In the genomic region with DNA sequence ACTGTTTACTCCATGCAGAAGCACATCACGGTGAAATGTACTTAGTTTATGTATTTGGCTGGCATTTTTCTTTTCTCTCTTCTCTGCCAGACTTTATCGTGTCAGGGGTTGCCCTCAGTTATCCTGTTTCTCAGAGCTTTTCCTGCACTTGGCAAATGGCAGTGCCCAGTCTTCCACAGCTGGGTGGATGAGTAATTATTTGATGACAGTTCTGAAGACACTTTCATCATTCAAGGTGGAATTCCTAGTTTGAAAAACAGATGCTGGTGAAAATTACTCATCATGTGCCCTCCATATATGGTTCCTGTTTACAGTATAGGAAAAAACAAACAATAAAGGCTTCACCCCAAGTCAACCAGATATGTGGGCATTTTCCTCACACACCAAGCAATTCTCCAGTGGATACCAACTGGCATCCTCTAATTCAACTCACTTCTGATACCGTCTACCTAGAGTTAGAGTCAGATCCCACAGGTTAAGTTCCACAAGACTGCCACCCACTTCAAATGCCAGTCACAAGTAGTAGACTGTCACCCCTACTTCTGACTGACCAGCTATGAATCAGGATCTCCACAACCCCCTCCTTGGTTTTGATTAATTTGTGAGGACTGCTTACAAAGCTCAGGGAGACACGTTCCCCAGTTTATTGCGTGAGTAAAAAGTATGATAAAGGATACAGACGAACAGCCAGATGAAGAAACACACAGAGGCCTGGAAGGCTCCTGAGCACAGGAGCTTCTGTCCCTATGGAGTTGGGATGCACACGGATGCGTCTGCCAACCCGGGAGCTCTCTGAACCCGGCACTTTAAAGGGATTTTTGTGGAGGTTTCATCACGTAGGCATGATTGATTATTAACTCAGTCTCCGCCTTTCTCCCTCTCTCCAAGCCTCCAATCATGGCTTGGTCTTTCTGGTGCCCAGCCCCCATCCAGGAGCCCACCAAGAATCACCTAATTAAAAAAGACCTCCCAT, we compare ENCODE assay signal across 1 cellular context.
TF ChIP-seq lines count a peak whose summit lies in the region.

No MANE protein-coding gene starts in this region.

TF ChIP-seq in endothelial cell of umbilical vein, 7 proteins besides CTCF, POLR2A, EP300 and RAD21:
- TF ChIP-seq GATA2 (IDR thresholded peaks at IDR 0.05; ENCODE audit: insufficient read depth, insufficient read length, low read depth, low read length), result peak; percentile 9
- peak; percentile 31 for TF ChIP-seq JUN (IDR thresholded peaks at IDR 0.05; ENCODE audit: borderline replicate concordance, insufficient read depth, insufficient read length, low read depth)
- TF ChIP-seq EZH2 (IDR thresholded peaks at IDR 0.05; ENCODE audit: borderline replicate concordance, low read depth, low read length, severe bottlenecking), result no peak
- no peak for TF ChIP-seq MYC (IDR thresholded peaks at IDR 0.05; ENCODE audit: low read depth, low read length)
- TF ChIP-seq FOS (IDR thresholded peaks at IDR 0.05; ENCODE audit: borderline replicate concordance, insufficient read depth, low read length), result peak; percentile 38
- TF ChIP-seq, protein P1, sequence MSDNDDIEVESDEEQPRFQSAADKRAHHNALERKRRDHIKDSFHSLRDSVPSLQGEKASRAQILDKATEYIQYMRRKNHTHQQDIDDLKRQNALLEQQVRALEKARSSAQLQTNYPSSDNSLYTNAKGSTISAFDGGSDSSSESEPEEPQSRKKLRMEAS (IDR thresholded peaks at IDR 0.05; ENCODE audit: insufficient read depth, insufficient read length), result no peak
- TF ChIP-seq POLR2AphosphoS5 (IDR thresholded peaks at IDR 0.05; ENCODE audit: insufficient read depth, low read depth, low read length), result no peak
TF ChIP-seq in endothelial cell of umbilical vein: peak in this region for 3.
